In the genomic region with DNA sequence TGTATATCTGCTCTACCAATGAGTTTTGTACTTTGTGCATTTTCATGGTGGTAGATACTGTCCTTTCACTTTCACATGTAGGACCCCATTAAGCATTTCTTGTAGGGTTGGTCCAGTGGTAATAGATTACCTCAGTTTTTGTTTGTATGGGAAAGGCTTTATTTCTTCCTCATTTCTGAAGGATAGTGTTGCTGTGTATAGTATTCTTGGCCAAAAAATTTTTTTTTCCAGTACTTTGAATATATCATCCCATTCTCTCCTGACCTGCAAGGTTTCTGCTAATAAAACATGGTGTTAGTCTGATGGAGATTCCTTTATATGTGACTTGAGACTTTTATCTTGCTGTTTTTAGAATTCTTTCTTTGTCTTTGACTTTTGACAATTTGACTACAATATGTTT, we compare ENCODE assay signal across 3 cellular contexts.
A peak's percentile ranks its signal among the peaks of the same experiment; 100 is the strongest.
TF ChIP-seq lines count a peak whose summit lies in the region.

No MANE protein-coding gene starts in this region.

TF ChIP-seq in HEK293, 187 proteins besides CTCF, POLR2A, EP300 and RAD21:
- TF ChIP-seq REPIN1 (tag by site-specific recombination; IDR thresholded peaks at IDR 0.05; ENCODE audit: low read depth), result no peak
- TF ChIP-seq SETDB1 (IDR thresholded peaks at IDR 0.05; ENCODE audit: insufficient read length, low read length), result peak; percentile 93
- TF ChIP-seq ZNF341 (tag by site-specific recombination; IDR thresholded peaks at IDR 0.05; ENCODE audit: low read depth), result no peak
- TF ChIP-seq ZFP37 (tag by site-specific recombination; IDR thresholded peaks at IDR 0.05), result no peak
- no peak for TF ChIP-seq PRDM4 (tag by site-specific recombination; IDR thresholded peaks at IDR 0.05)
- TF ChIP-seq ZNF571 (tag by site-specific recombination; IDR thresholded peaks at IDR 0.05), result no peak
- TF ChIP-seq ZBTB17 (tag by site-specific recombination; IDR thresholded peaks at IDR 0.05), result no peak
- TF ChIP-seq ZNF174 (tag by site-specific recombination; IDR thresholded peaks at IDR 0.05), result no peak
- TF ChIP-seq ZNF558 (tag by site-specific recombination; IDR thresholded peaks at IDR 0.05), result no peak

TF ChIP-seq in GM12878, 131 proteins besides CTCF, POLR2A, EP300 and RAD21:
- TF ChIP-seq NFYA (IDR thresholded peaks at IDR 0.05; ENCODE audit: borderline replicate concordance, low read depth, low read length) (no peak), CBX5 (IDR thresholded peaks at IDR 0.05; ENCODE audit: low read depth) (0 out of 2 replicates have a peak, but pooled peaks have one; percentile 51), STAT1 (conservative IDR thresholded peaks at IDR 0.05) (no peak), SMC3 (IDR thresholded peaks at IDR 0.05; ENCODE audit: borderline replicate concordance, low read length) (no peak), JUND (IDR thresholded peaks at IDR 0.05; ENCODE audit: low read depth, low read length) (no peak), ESRRA (IDR thresholded peaks at IDR 0.05; ENCODE audit: low read length) (no peak), CEBPB (IDR thresholded peaks at IDR 0.05; ENCODE audit: borderline replicate concordance in 1 of 2, low read depth in 2 of 2, low read length in 2 of 2) (no peak)
- TF ChIP-seq, protein P1, sequence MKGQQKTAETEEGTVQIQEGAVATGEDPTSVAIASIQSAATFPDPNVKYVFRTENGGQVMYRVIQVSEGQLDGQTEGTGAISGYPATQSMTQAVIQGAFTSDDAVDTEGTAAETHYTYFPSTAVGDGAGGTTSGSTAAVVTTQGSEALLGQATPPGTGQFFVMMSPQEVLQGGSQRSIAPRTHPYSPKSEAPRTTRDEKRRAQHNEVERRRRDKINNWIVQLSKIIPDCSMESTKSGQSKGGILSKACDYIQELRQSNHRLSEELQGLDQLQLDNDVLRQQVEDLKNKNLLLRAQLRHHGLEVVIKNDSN (IDR thresholded peaks at IDR 0.05; ENCODE audit: borderline replicate concordance, extremely low read length, insufficient read depth, low read depth, low read length), result no peak
- TF ChIP-seq, protein P2, sequence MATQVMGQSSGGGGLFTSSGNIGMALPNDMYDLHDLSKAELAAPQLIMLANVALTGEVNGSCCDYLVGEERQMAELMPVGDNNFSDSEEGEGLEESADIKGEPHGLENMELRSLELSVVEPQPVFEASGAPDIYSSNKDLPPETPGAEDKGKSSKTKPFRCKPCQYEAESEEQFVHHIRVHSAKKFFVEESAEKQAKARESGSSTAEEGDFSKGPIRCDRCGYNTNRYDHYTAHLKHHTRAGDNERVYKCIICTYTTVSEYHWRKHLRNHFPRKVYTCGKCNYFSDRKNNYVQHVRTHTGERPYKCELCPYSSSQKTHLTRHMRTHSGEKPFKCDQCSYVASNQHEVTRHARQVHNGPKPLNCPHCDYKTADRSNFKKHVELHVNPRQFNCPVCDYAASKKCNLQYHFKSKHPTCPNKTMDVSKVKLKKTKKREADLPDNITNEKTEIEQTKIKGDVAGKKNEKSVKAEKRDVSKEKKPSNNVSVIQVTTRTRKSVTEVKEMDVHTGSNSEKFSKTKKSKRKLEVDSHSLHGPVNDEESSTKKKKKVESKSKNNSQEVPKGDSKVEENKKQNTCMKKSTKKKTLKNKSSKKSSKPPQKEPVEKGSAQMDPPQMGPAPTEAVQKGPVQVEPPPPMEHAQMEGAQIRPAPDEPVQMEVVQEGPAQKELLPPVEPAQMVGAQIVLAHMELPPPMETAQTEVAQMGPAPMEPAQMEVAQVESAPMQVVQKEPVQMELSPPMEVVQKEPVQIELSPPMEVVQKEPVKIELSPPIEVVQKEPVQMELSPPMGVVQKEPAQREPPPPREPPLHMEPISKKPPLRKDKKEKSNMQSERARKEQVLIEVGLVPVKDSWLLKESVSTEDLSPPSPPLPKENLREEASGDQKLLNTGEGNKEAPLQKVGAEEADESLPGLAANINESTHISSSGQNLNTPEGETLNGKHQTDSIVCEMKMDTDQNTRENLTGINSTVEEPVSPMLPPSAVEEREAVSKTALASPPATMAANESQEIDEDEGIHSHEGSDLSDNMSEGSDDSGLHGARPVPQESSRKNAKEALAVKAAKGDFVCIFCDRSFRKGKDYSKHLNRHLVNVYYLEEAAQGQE (IDR thresholded peaks at IDR 0.05; ENCODE audit: low read depth, low read length), result no peak
TF ChIP-seq in GM12878: peak in this region for 1.

TF ChIP-seq in SK-N-SH treated with all-trans-retinoic acid at 6 μM for 48 hours, 23 proteins besides CTCF, POLR2A, EP300 and RAD21:
- no peak for TF ChIP-seq ISL1 (CRISPR knock-in tag; IDR thresholded peaks at IDR 0.05)
- no peak for TF ChIP-seq ZNF70 (CRISPR knock-in tag; IDR thresholded peaks at IDR 0.05)
- TF ChIP-seq CSDC2 (CRISPR knock-in tag; IDR thresholded peaks at IDR 0.05), result no peak
- no peak for TF ChIP-seq CREB5 (CRISPR knock-in tag; IDR thresholded peaks at IDR 0.05; ENCODE audit: low read depth)
- no peak for TF ChIP-seq TOX (CRISPR knock-in tag; IDR thresholded peaks at IDR 0.05; ENCODE audit: borderline replicate concordance)
